ENCODE assay signal across 23 cellular contexts in genomic region chr11:81870815-81871214, GRCh38.
A peak's percentile ranks its signal among the peaks of the same experiment; 100 is the strongest.
DNase-seq lines count a peak whose midpoint lies in the region; ATAC-seq lines count a peak whose summit lies in the region.
"Had no signal": no experiment of that assay in that cellular context is flagged by ENCODE, and none has a peak within 500 bp of the region (broad histone marks: within the 10 kb centered on the region; RNA-seq: fewer than 3 reads in every experiment).

No MANE protein-coding gene starts in this region.

- no peaks in the 10 kb centered on the region for H3K27me3 Mint-ChIP-seq in activated CD4-positive, alpha-beta T cell treated with anti-CD3 and anti-CD28 coated beads for 36 hours
- no peaks in the 10 kb centered on the region for H3K27me3 Mint-ChIP-seq in CD8-positive, alpha-beta memory T cell
- no peaks in the 10 kb centered on the region for H3K27me3 Mint-ChIP-seq in T-helper 2 cell treated with Interferon-gamma antibody and Interleukin-4, amounts not matched to agents 5 μg/mL and 100 μg/mL, for 36 hours (ENCODE audit: low read depth)

- no peak for DNase-seq in activated CD4-positive, alpha-beta T cell treated with anti-CD3 and anti-CD28 coated beads for 36 hours
- DNase-seq in activated CD4-positive, alpha-beta T cell treated with anti-CD3 and anti-CD28 coated beads for 4 hours, result no peak
- DNase-seq in CD8-positive, alpha-beta memory T cell, result no peak
- DNase-seq in T-helper 2 cell treated with Interferon-gamma antibody and Interleukin-4, amounts not matched to agents 5 μg/mL and 100 μg/mL, for 36 hours (ENCODE audit: low spot score), result no peak
- peak; percentile 5 for DNase-seq in kidney tubule cell (ENCODE audit: low spot score)
- DNase-seq in DMS79 treated with DMSO at 0.1 percent for 48 hours (lab: John Stamatoyannopoulos, UW), result no peak
- no peak for DNase-seq in caudate nucleus (lab: John Stamatoyannopoulos, UW)
- DNase-seq: 8988T; amniotic stem cell; BE2C; DMS 273 treated with DMSO at 0.1 percent for 48 hours; dorsolateral prefrontal cortex; foreskin fibroblast; hippocampal formation; NCI-H2029 treated with DMSO at 0.1 percent for 48 hours; NCI-H446; occipital lobe; SIG-M5; stimulated activated CD4-positive, alpha-beta T cell treated with anti-CD3 and anti-CD28 coated beads, Interleukin-4, amount 100 ng/mL, for 1 hour; upper lobe of left lung had no signal

- intact Hi-C loops in activated CD4-positive, alpha-beta T cell treated with anti-CD3 and anti-CD28 coated beads for 36 hours (cut with DNase I, micrococcal nuclease), result loop anchor here (1.0 to 2.0 kb wide), 5 partner anchors 15 to 133 kb away; no protein-coding TSS in a partner anchor

- H3K27ac Mint-ChIP-seq in activated CD4-positive, alpha-beta T cell treated with anti-CD3 and anti-CD28 coated beads for 36 hours, result peak overlapping the region; percentile 96
- peak overlapping the region; percentile 78 to 96 (median 94) for H3K27ac Mint-ChIP-seq in CD8-positive, alpha-beta memory T cell
- peak overlapping the region; percentile 92 for H3K27ac Mint-ChIP-seq in T-helper 2 cell treated with Interferon-gamma antibody and Interleukin-4, amounts not matched to agents 5 μg/mL and 100 μg/mL, for 36 hours
- H3K27ac Mint-ChIP-seq: GM23338 had no signal

- no peak for ATAC-seq in activated CD4-positive, alpha-beta T cell treated with anti-CD3 and anti-CD28 coated beads for 36 hours
- no peak for ATAC-seq in GM18867 (IDR thresholded peaks at IDR 0.05; ENCODE audit: unreplicated experiment)
- ATAC-seq: GM23338 had no signal

- H3K9me3 Mint-ChIP-seq in activated CD4-positive, alpha-beta T cell treated with anti-CD3 and anti-CD28 coated beads for 36 hours (ENCODE audit: low read depth), result peaks cover 4% of the 10 kb centered on the region
- H3K9me3 Mint-ChIP-seq in CD8-positive, alpha-beta memory T cell, result no peaks in the 10 kb centered on the region
- H3K9me3 Mint-ChIP-seq in T-helper 2 cell treated with Interferon-gamma antibody and Interleukin-4, amounts not matched to agents 5 μg/mL and 100 μg/mL, for 36 hours, result peaks cover 8% of the 10 kb centered on the region
- H3K9me3 Mint-ChIP-seq: GM23338 had no signal

- peaks cover 3% of the 10 kb centered on the region for H3K36me3 Mint-ChIP-seq in activated CD4-positive, alpha-beta T cell treated with anti-CD3 and anti-CD28 coated beads for 36 hours (ENCODE audit: low read depth)
- H3K36me3 Mint-ChIP-seq in CD8-positive, alpha-beta memory T cell, result no peaks in the 10 kb centered on the region
- H3K36me3 Mint-ChIP-seq in T-helper 2 cell treated with Interferon-gamma antibody and Interleukin-4, amounts not matched to agents 5 μg/mL and 100 μg/mL, for 36 hours (ENCODE audit: low read depth), result peaks cover 6% of the 10 kb centered on the region

- H3K27me3 ChIP-seq in CD8-positive, alpha-beta memory T cell (ENCODE audit: insufficient read depth, low read length, poor library complexity, severe bottlenecking), result no peaks in the 10 kb centered on the region
- H3K27me3 ChIP-seq: BE2C, dorsolateral prefrontal cortex, upper lobe of left lung had no signal

- peak overlapping the region; percentile 43 for H3K27ac ChIP-seq in CD8-positive, alpha-beta memory T cell (ENCODE audit: low read depth, low read length)
- no peak overlapping the region for H3K27ac ChIP-seq in caudate nucleus (ENCODE audit: low read depth, low read length)
- H3K27ac ChIP-seq: dorsolateral prefrontal cortex, upper lobe of left lung had no signal

- H3K4me1 Mint-ChIP-seq in activated CD4-positive, alpha-beta T cell treated with anti-CD3 and anti-CD28 coated beads for 36 hours, result peaks cover 56% of the 10 kb centered on the region
- peaks cover 56 to 65% (median 63%) of the 10 kb centered on the region in 3 donors for H3K4me1 Mint-ChIP-seq in CD8-positive, alpha-beta memory T cell
- H3K4me1 Mint-ChIP-seq in T-helper 2 cell treated with Interferon-gamma antibody and Interleukin-4, amounts not matched to agents 5 μg/mL and 100 μg/mL, for 36 hours (ENCODE audit: low read depth), result peaks cover 50% of the 10 kb centered on the region

- POLR2A ChIA-PET in activated CD4-positive, alpha-beta T cell treated with anti-CD3 and anti-CD28 coated beads for 36 hours (lab: Charles Lee), result interaction anchor here (0.5 kb wide), 1 partner anchor 82 kb away, joined by 7 read pairs; no protein-coding TSS in a partner anchor
- POLR2A ChIA-PET in CD8-positive, alpha-beta memory T cell (lab: Charles Lee), result no interaction called here

- H3K4me3 Mint-ChIP-seq in activated CD4-positive, alpha-beta T cell treated with anti-CD3 and anti-CD28 coated beads for 36 hours, result peak overlapping the region; percentile 56
- peak overlapping the region in 5 of 7 donors; percentile 79 to 88 (median 86) for H3K4me3 Mint-ChIP-seq in CD8-positive, alpha-beta memory T cell
- peak overlapping the region; percentile 79 for H3K4me3 Mint-ChIP-seq in T-helper 2 cell treated with Interferon-gamma antibody and Interleukin-4, amounts not matched to agents 5 μg/mL and 100 μg/mL, for 36 hours
- H3K4me3 Mint-ChIP-seq: GM23338 had no signal

- no peaks in the 10 kb centered on the region for H3K9me3 ChIP-seq in CD8-positive, alpha-beta memory T cell (ENCODE audit: low read length)
- H3K9me3 ChIP-seq: BE2C, upper lobe of left lung had no signal

- peaks cover 46% of the 10 kb centered on the region for H3K4me1 ChIP-seq in CD8-positive, alpha-beta memory T cell (ENCODE audit: insufficient read depth, low read length)
- H3K4me1 ChIP-seq: BE2C, upper lobe of left lung had no signal

- no peaks in the 10 kb centered on the region for H3K36me3 ChIP-seq in CD8-positive, alpha-beta memory T cell (ENCODE audit: insufficient read depth, low read length)
- H3K36me3 ChIP-seq: BE2C, upper lobe of left lung had no signal

- no peak overlapping the region for H3K4me3 ChIP-seq in CD8-positive, alpha-beta memory T cell (ENCODE audit: low read length)
- H3K4me3 ChIP-seq: dorsolateral prefrontal cortex, GM23338, smooth muscle cell, upper lobe of left lung had no signal

- CTCF ChIA-PET in activated CD4-positive, alpha-beta T cell treated with anti-CD3 and anti-CD28 coated beads for 36 hours (lab: Charles Lee), result interaction anchor here (0.7 to 1.5 kb wide), 2 partner anchors 67 to 92 kb away, joined by 4 read pairs; no protein-coding TSS in a partner anchor
- CTCF ChIA-PET in CD8-positive, alpha-beta memory T cell (lab: Charles Lee), result interaction anchor here (1.1 kb wide), 1 partner anchor 83 kb away, joined by 3 read pairs; no protein-coding TSS in a partner anchor
